8 cellular contexts compared by ENCODE assay signal in genomic region chr4:186587416-186588018, GRCh38. TPM values are rescaled to one million over a fixed set of nuclear protein-coding genes. Genes with fewer than 3 reads are reported as not detected.
DNase-seq lines count a peak whose midpoint lies in the region; ATAC-seq and TF ChIP-seq lines count a peak whose summit lies in the region.

No MANE protein-coding gene starts in this region.

- peaks cover 28% of the 10 kb centered on the region; the same call in 1 of the 2 replicates for H3K79me2 ChIP-seq in GM23248 (ENCODE audit: insufficient read depth)

- CTCF ChIA-PET in naive thymus-derived CD4-positive, alpha-beta T cell (lab: Charles Lee), result interaction anchor here (0.8 to 1.9 kb wide), 6 partner anchors 14 to 520 kb away, joined by 3 to 17 read pairs (median 6); partner anchors contain the start of gene TLR3

- TF ChIP-seq EP300 in stomach (IDR thresholded peaks at IDR 0.05), result no peak

- H3F3A ChIP-seq in GM23248 (ENCODE audit: insufficient read depth), result 0 out of 2 replicates have a peak, but pooled peaks cover 6% of the 10 kb centered on the region

- no peak overlapping the region for H3K9ac ChIP-seq in GM23248

- H3K9me3 ChIP-seq in GM23248 (ENCODE audit: low read depth) (no peaks in the 10 kb centered on the region), stomach (peaks cover 0 to under 1% (median 0%) of the 10 kb centered on the region in 4 donors)
- no peaks in the 10 kb centered on the region for H3K9me3 ChIP-seq in naive thymus-derived CD4-positive, alpha-beta T cell (ENCODE audit: control insufficient read depth in 2 of 3, low read length in 3 of 3)

- TF ChIP-seq CTCF in epithelial cell of esophagus (IDR thresholded peaks at IDR 0.05; ENCODE audit: insufficient read depth, low read depth, low read length, missing control alignments) (peak; percentile 86), stomach (IDR thresholded peaks at IDR 0.05) (peak in 5 of 7 experiments; percentile 36 to 90 (median 86))

- H3K9me2 ChIP-seq in GM23248 (ENCODE audit: insufficient read depth), result no peaks in the 10 kb centered on the region

- 33 to 39% methylated on average over 4 of the region's 4 CpGs for WGBS in GM23248 (ENCODE audit: low coverage in 1 of 2, low lambda C conversion rate in 2 of 2, missing lambda C conversion rate in 2 of 2), 2 experiments
- 27 to 33% (median 31%) methylated on average over 4 of the region's 4 CpGs for WGBS in stomach, 5 donors

- TF ChIP-seq POLR2A in stomach (IDR thresholded peaks at IDR 0.05), result no peak

- peaks cover 0 to 9% (median 3%) of the 10 kb centered on the region in 5 donors for H3K27me3 Mint-ChIP-seq in naive thymus-derived CD4-positive, alpha-beta T cell

- DNase-seq in NCI-H1436 (lab: John Stamatoyannopoulos, UW), result peak; percentile 9
- no peak for DNase-seq in NCI-H1436 treated with DMSO at 0.1 percent for 48 hours (lab: John Stamatoyannopoulos, UW)
- DNase-seq in GM23248, result peak; percentile 70
- peak; percentile 62 for DNase-seq in NAMALWA (ENCODE audit: low spot score)
- DNase-seq in activated CD8-positive, alpha-beta memory T cell treated with anti-CD3 and anti-CD28 coated beads for 24 hours, result peak; percentile 78
- DNase-seq in epithelial cell of esophagus (ENCODE audit: low read depth), result peak; percentile 66
- peak; percentile 13 to 51 (median 37) for DNase-seq in naive thymus-derived CD4-positive, alpha-beta T cell
- DNase-seq in stomach, result peak; percentile 78

- no peaks in the 10 kb centered on the region for H3K4me1 Mint-ChIP-seq in naive thymus-derived CD4-positive, alpha-beta T cell

- no peak overlapping the region for H3K27ac ChIP-seq in GM23248
- H3K27ac ChIP-seq in naive thymus-derived CD4-positive, alpha-beta T cell (ENCODE audit: low read depth, low read length), result no peak overlapping the region
- no peak overlapping the region for H3K27ac ChIP-seq in stomach

- H3K4me3 ChIP-seq in GM23248 (no peak overlapping the region), epithelial cell of esophagus (ENCODE audit: low read length) (no peak overlapping the region), stomach (no peak overlapping the region)
- no peak overlapping the region for H3K4me3 ChIP-seq in naive thymus-derived CD4-positive, alpha-beta T cell (ENCODE audit: low read length)

- in situ Hi-C loops in GM23248 (cut with MboI), result loop anchor here (10.0 kb wide), 1 partner anchor 293 kb away; no protein-coding TSS in a partner anchor

- H3K27me3 ChIP-seq in GM23248 (replicated peaks; ENCODE audit: insufficient read depth) (no peaks in the 10 kb centered on the region), stomach (no peaks in the 10 kb centered on the region)
- no peaks in the 10 kb centered on the region for H3K27me3 ChIP-seq in naive thymus-derived CD4-positive, alpha-beta T cell (ENCODE audit: control insufficient read depth in 2 of 2, insufficient read depth in 2 of 2, low read length in 2 of 2)

- intact Hi-C loops in naive thymus-derived CD4-positive, alpha-beta T cell (cut with micrococcal nuclease), result loop anchor here (1.0 to 2.0 kb wide), 4 partner anchors 225 to 946 kb away; no protein-coding TSS in a partner anchor
- intact Hi-C loops in stomach (cut with DNase I; ENCODE audit: low total_unique reads), result loop anchor here (10.0 kb wide), 2 partner anchors 103 to 293 kb away; no protein-coding TSS in a partner anchor

- no peak overlapping the region for H2AFZ ChIP-seq in GM23248

- POLR2A ChIA-PET in naive thymus-derived CD4-positive, alpha-beta T cell (lab: Charles Lee), result no interaction called here

- no peak overlapping the region for H3K4me3 Mint-ChIP-seq in naive thymus-derived CD4-positive, alpha-beta T cell

- H3K36me3 ChIP-seq in GM23248 (ENCODE audit: low read depth) (peaks cover 43% of the 10 kb centered on the region), stomach (peaks cover 6 to 47% (median 29%) of the 10 kb centered on the region in 4 donors)
- H3K36me3 ChIP-seq in naive thymus-derived CD4-positive, alpha-beta T cell (ENCODE audit: control insufficient read depth in 2 of 3, insufficient read depth in 3 of 3, low read length in 3 of 3), result no peaks in the 10 kb centered on the region

- peaks cover 0 to 6% (median 2%) of the 10 kb centered on the region in 11 donors for H3K9me3 Mint-ChIP-seq in naive thymus-derived CD4-positive, alpha-beta T cell

- H3K4me2 ChIP-seq in GM23248 (ENCODE audit: unreplicated experiment), result no peak overlapping the region

- H4K20me1 ChIP-seq in GM23248 (ENCODE audit: insufficient read depth), result no peaks in the 10 kb centered on the region

- ATAC-seq in naive thymus-derived CD4-positive, alpha-beta T cell, result peak; percentile 55

- H3K36me3 Mint-ChIP-seq in naive thymus-derived CD4-positive, alpha-beta T cell, result no peaks in the 10 kb centered on the region

- H3K27ac Mint-ChIP-seq in naive thymus-derived CD4-positive, alpha-beta T cell, result no peak overlapping the region

- H3K4me1 ChIP-seq in GM23248 (ENCODE audit: insufficient read depth), result no peaks in the 10 kb centered on the region
- H3K4me1 ChIP-seq in naive thymus-derived CD4-positive, alpha-beta T cell (ENCODE audit: control insufficient read depth in 2 of 2, insufficient read depth in 2 of 2, low read length in 2 of 2), result no peaks in the 10 kb centered on the region
- peaks cover 0 to 2% (median 0%) of the 10 kb centered on the region in 4 donors for H3K4me1 ChIP-seq in stomach

RNA-seq across cellular contexts. Expression of gene MTNR1A, which starts 32.1 kb away (rescaled TPM):
- not detected in 2 replicates for total RNA-seq in GM23248 (2014; rRNA removed; shearing (Covaris generic))
- polyA plus RNA-seq in GM23248 (2016; fragmentation: Nextera tagmentation; extraction: Ambion mirVana) (not detected in 2 replicates), stomach (not detected)
- total RNA-seq in naive thymus-derived CD4-positive, alpha-beta T cell, result not detected
- not detected for polyA plus RNA-seq in naive thymus-derived CD4-positive, alpha-beta T cell
- under 1 TPM in 1 of 5 donors, not detected in 4; 0.55 TPM for total RNA-seq in stomach
